In the genomic region with DNA sequence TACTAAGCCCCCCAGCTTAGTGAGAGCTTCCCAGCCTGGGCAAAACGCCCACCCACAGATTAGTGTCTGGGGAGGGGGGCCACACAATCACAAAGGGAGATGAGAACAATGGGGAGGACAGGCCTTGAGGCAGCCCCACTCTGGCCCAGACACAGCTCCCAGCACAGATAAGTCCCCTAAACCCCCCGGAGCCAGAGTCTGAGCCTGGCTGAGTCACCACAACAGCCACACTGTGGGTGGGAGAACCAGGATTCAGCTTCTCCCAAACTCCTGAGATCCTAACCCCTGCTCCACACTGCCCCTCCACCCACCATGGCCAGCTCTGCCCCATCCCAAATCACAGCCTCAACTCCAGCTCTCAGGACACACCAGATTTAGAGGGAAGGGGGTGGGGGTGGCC, we compare ENCODE assay signal across 1 cellular context.
TF ChIP-seq lines count a peak whose summit lies in the region.

No MANE protein-coding gene starts in this region.

TF ChIP-seq in IMR-90, 13 proteins besides CTCF, POLR2A, EP300 and RAD21:
- TF ChIP-seq RFX5 (IDR thresholded peaks at IDR 0.05; ENCODE audit: low read depth, low read length) (no peak), CEBPB (IDR thresholded peaks at IDR 0.05; ENCODE audit: low read depth, low read length) (no peak), CHD1 (IDR thresholded peaks at IDR 0.05; ENCODE audit: low read depth, low read length) (no peak), FOS (IDR thresholded peaks at IDR 0.05; ENCODE audit: low read depth, low read length) (peak; percentile 41), RCOR1 (IDR thresholded peaks at IDR 0.05; ENCODE audit: insufficient replicate concordance, low read length) (no peak), MAZ (IDR thresholded peaks at IDR 0.05; ENCODE audit: borderline replicate concordance, low read depth, low read length) (0 out of 2 replicates have a peak, but pooled peaks have one; percentile 44), MXI1 (IDR thresholded peaks at IDR 0.05; ENCODE audit: borderline replicate concordance, low read depth, low read length) (no peak), NFE2L2 (IDR thresholded peaks at IDR 0.05; ENCODE audit: low read depth, low read length) (no peak), MAFK (IDR thresholded peaks at IDR 0.05; ENCODE audit: low read depth, low read length) (no peak), USF2 (IDR thresholded peaks at IDR 0.05; ENCODE audit: low read depth, low read length) (no peak), SMC3 (IDR thresholded peaks at IDR 0.05; ENCODE audit: low read depth, low read length) (no peak), BHLHE40 (IDR thresholded peaks at IDR 0.05; ENCODE audit: low read depth, low read length) (no peak)
- TF ChIP-seq, protein P1, sequence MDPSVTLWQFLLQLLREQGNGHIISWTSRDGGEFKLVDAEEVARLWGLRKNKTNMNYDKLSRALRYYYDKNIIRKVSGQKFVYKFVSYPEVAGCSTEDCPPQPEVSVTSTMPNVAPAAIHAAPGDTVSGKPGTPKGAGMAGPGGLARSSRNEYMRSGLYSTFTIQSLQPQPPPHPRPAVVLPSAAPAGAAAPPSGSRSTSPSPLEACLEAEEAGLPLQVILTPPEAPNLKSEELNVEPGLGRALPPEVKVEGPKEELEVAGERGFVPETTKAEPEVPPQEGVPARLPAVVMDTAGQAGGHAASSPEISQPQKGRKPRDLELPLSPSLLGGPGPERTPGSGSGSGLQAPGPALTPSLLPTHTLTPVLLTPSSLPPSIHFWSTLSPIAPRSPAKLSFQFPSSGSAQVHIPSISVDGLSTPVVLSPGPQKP (IDR thresholded peaks at IDR 0.05; ENCODE audit: borderline replicate concordance, low read depth, low read length) = no peak
TF ChIP-seq in IMR-90: peak in this region for 2.
